Comparison of ENCODE assay signal across 1 cellular context in the genomic region with DNA sequence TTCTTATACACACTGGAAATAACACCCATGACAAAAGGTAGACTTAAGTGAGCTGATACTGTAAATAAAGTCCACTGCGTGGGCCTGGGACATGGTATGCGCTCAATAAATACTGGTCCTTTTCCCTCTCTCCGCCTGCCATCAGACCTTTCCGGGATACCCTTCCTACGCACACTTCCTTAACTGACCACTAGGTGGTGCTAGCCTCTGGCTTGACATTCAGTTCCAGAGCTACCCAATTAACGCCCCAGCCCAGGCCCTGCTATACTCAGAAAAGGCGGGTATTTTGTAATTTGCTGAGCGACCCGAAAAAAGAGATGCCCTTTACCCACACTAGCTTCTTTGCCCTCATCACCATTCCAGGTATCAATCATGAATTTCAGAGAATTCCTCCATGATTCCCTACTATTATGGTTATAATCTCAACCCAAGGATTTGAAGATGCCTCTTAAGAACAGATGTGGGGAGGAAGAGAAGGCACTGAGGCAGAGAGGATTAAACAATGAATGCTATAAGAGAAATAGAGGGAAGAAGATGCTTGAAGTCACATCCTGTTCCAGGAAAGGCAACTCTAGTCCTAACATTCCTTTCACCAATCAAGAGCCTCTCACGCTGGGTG.
TF ChIP-seq lines count a peak whose summit lies in the region.

No MANE protein-coding gene starts in this region.

TF ChIP-seq in GM23338, 12 proteins besides CTCF, POLR2A, EP300 and RAD21 (continued from another document):
- TF ChIP-seq ZNF462 (CRISPR knock-in tag; IDR thresholded peaks at IDR 0.05) = no peak
- TF ChIP-seq ZNF114 (CRISPR knock-in tag; IDR thresholded peaks at IDR 0.05) = no peak
- no peak for TF ChIP-seq REST (IDR thresholded peaks at IDR 0.05; ENCODE audit: unreplicated experiment)
